In the genomic region with DNA sequence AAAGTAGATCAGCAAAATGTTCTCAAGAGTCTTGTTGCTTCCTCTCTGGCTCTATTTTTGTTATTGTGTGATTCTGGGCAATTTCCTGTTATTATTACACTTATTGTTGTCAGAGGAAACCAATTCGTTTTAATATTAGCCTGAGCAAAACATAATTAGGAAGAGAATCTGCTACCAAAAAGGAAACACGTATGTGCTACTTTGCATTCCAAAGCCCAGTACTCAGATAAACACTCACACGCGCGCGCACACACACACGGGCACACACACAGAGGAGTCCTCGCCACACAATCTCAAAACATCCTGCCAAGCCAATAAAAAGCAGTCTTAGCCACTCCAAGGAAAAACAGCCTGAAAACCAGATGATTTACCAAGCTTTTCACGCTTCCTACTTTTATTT, we compare ENCODE assay signal across 17 cellular contexts.
DNase-seq lines count a peak whose midpoint lies in the region; ATAC-seq, FAIRE-seq and TF ChIP-seq lines count a peak whose summit lies in the region.
"Had no signal": no experiment of that assay in that cellular context is flagged by ENCODE, and none has a peak within 500 bp of the region (broad histone marks: within the 10 kb centered on the region; RNA-seq: fewer than 3 reads in every experiment).

No MANE protein-coding gene starts in this region.

- no peaks in the 10 kb centered on the region for H3K79me2 ChIP-seq in endothelial cell of umbilical vein (ENCODE audit: control insufficient read depth, insufficient read depth, low read length)

- no peak overlapping the region for H3K23ac ChIP-seq in IMR-90 (ENCODE audit: low read depth, low read length)

- no peak overlapping the region for H3K14ac ChIP-seq in IMR-90 (replicated peaks; ENCODE audit: low read depth, low read length)

- H3K27ac ChIP-seq in IMR-90 (ENCODE audit: insufficient read depth, low read length), result no peak overlapping the region
- H3K27ac ChIP-seq in endothelial cell of umbilical vein (ENCODE audit: insufficient read depth, low read depth, low read length), result peak overlapping the region; percentile 88
- peak overlapping the region; percentile 13 to 50 for H3K27ac ChIP-seq in left lung
- H3K27ac ChIP-seq in thyroid gland, result peak overlapping the region in 2 of 3 donors; percentile 44 to 50
- H3K27ac ChIP-seq in endodermal cell (ENCODE audit: low read depth, low read length), result no peak overlapping the region

- BruUV-seq in IMR-90 (replicated peaks; lab: Mats Ljungman, UMichigan), result no TSS peak
- no TSS peak for BruUV-seq in endothelial cell of umbilical vein (replicated peaks; lab: Mats Ljungman, UMichigan)

- TF ChIP-seq CTCF in IMR-90 (conservative IDR thresholded peaks at IDR 0.05; ENCODE audit: low read depth, low read length), result no peak
- TF ChIP-seq CTCF in endothelial cell of umbilical vein (IDR thresholded peaks at IDR 0.05; ENCODE audit: extremely low read depth in 1 of 2, insufficient read depth in 1 of 2, low read depth in 1 of 2, low read length in 2 of 2), result no peak
- TF ChIP-seq CTCF in left lung (IDR thresholded peaks at IDR 0.05), result no peak
- no peak for TF ChIP-seq CTCF in thyroid gland (IDR thresholded peaks at IDR 0.05)
- TF ChIP-seq CTCF in endodermal cell (conservative IDR thresholded peaks at IDR 0.05), result no peak

- no peak for TF ChIP-seq POLR2A in IMR-90 (IDR thresholded peaks at IDR 0.05; ENCODE audit: low read depth, low read length)
- no peak for TF ChIP-seq POLR2A in endothelial cell of umbilical vein (IDR thresholded peaks at IDR 0.05; ENCODE audit: low read depth, low read length)
- TF ChIP-seq POLR2A in thyroid gland (IDR thresholded peaks at IDR 0.05), result no peak

- no peak overlapping the region for H3K4me2 ChIP-seq in IMR-90 (ENCODE audit: low read depth, low read length)
- H3K4me2 ChIP-seq in endothelial cell of umbilical vein (ENCODE audit: insufficient read depth, low read length), result peak overlapping the region; percentile 92

- intact Hi-C loops in IMR-90 (cut with micrococcal nuclease), result no loop called here
- intact Hi-C loops in endothelial cell of umbilical vein (cut with micrococcal nuclease), result loop anchor here (1.0 to 2.0 kb wide), 11 partner anchors 13 to 401 kb away; no protein-coding TSS in a partner anchor
- intact Hi-C loops in left lung (cut with DNase I), result no loop called here
- intact Hi-C loops in thyroid gland (cut with DNase I), result no loop called here

- no peaks in the 10 kb centered on the region for H3K9me3 Mint-ChIP-seq in activated T-cell treated with anti-CD3 and anti-CD28 coated beads, Interleukin-2, amount 50 U/mL, for 72 hours
- H3K9me3 Mint-ChIP-seq in endodermal cell, result no peaks in the 10 kb centered on the region
- H3K9me3 Mint-ChIP-seq: HFFc6, WTC11 had no signal

- dilution Hi-C loops in IMR-90 (cut with HindIII; ENCODE audit: low sequenced_read_pairs, unreplicated experiment) (no loop called here), endothelial cell of umbilical vein (cut with MboI; ENCODE audit: extremely low pct_ligation_motif_present, low sequenced_read_pairs) (no loop called here)

- no peaks in the 10 kb centered on the region for H3K27me3 Mint-ChIP-seq in activated T-cell treated with anti-CD3 and anti-CD28 coated beads, Interleukin-2, amount 50 U/mL, for 72 hours (ENCODE audit: low read depth)
- H3K27me3 Mint-ChIP-seq in endodermal cell (ENCODE audit: insufficient read depth), result peaks cover 7% of the 10 kb centered on the region
- H3K27me3 Mint-ChIP-seq: CD4-positive, CD25-positive, alpha-beta regulatory T cell had no signal

- H4K91ac ChIP-seq in IMR-90 (ENCODE audit: insufficient read depth, low read depth, low read length), result no peak overlapping the region

- no peak overlapping the region for H3K4ac ChIP-seq in IMR-90 (ENCODE audit: low read depth, low read length)

- no peak overlapping the region for H2BK5ac ChIP-seq in IMR-90 (ENCODE audit: low read depth, low read length, poor library complexity, severe bottlenecking)

- no peaks in the 10 kb centered on the region for H3K9me3 ChIP-seq in IMR-90 (ENCODE audit: control insufficient read depth, insufficient read depth, low read length)
- no peaks in the 10 kb centered on the region for H3K9me3 ChIP-seq in endothelial cell of umbilical vein (replicated peaks; ENCODE audit: control insufficient read depth, insufficient read depth, low read length)
- no peaks in the 10 kb centered on the region for H3K9me3 ChIP-seq in left lung
- H3K9me3 ChIP-seq in thyroid gland, result no peaks in the 10 kb centered on the region
- H3K9me3 ChIP-seq in endodermal cell (ENCODE audit: control insufficient read depth, low read length), result no peaks in the 10 kb centered on the region
- H3K9me3 ChIP-seq: MG63 had no signal

- H3K9me1 ChIP-seq in IMR-90 (ENCODE audit: insufficient read depth, low read length), result peaks cover 6% of the 10 kb centered on the region; the same call in 1 of the 2 replicates
- H3K9me1 ChIP-seq in endothelial cell of umbilical vein (replicated peaks; ENCODE audit: control insufficient read depth, extremely low read depth, insufficient read depth, low read length), result no peaks in the 10 kb centered on the region

- no peaks in the 10 kb centered on the region for H3K36me3 ChIP-seq in IMR-90 (ENCODE audit: control insufficient read depth, insufficient read depth, low read length)
- H3K36me3 ChIP-seq in endothelial cell of umbilical vein (ENCODE audit: control insufficient read depth in 2 of 2, extremely low read depth in 1 of 2, insufficient read depth in 2 of 2, low read length in 2 of 2), result no peaks in the 10 kb centered on the region
- H3K36me3 ChIP-seq in left lung, result no peaks in the 10 kb centered on the region
- no peaks in the 10 kb centered on the region for H3K36me3 ChIP-seq in thyroid gland
- no peaks in the 10 kb centered on the region for H3K36me3 ChIP-seq in endodermal cell (ENCODE audit: control insufficient read depth, insufficient read depth, low read length)
- H3K36me3 ChIP-seq: MG63 had no signal

- FAIRE-seq in endothelial cell of umbilical vein (lab: Jason Lieb, UNC), result peak; percentile 98

- H2BK20ac ChIP-seq in IMR-90 (ENCODE audit: low read depth, low read length), result no peak overlapping the region

- no peaks in the 10 kb centered on the region for H3K36me3 Mint-ChIP-seq in activated T-cell treated with anti-CD3 and anti-CD28 coated beads, Interleukin-2, amount 50 U/mL, for 72 hours (ENCODE audit: insufficient read depth in 2 of 2)
- H3K36me3 Mint-ChIP-seq in endodermal cell (ENCODE audit: low read depth), result no peaks in the 10 kb centered on the region
- H3K36me3 Mint-ChIP-seq: CD4-positive, CD25-positive, alpha-beta regulatory T cell; WTC11 had no signal

- peak; percentile 69 for ATAC-seq in IMR-90 (ENCODE audit: low read depth)
- ATAC-seq in left lung, result peak; percentile 34
- no peak for ATAC-seq in activated T-cell treated with anti-CD3 and anti-CD28 coated beads, Interleukin-2, amount 50 U/mL, for 72 hours (replicated peaks in 1 of 2)
- ATAC-seq: WTC11 had no signal

- H3K4me1 ChIP-seq in IMR-90 (ENCODE audit: control insufficient read depth, insufficient read depth, low read length) (peaks cover 2% of the 10 kb centered on the region; the same call in 1 of the 2 replicates), endothelial cell of umbilical vein (ENCODE audit: control insufficient read depth, extremely low read depth, insufficient read depth, low read length) (peaks cover 35% of the 10 kb centered on the region), left lung (peaks cover 0 to 6% of the 10 kb centered on the region in 2 donors), thyroid gland (peaks cover 9 to 24% of the 10 kb centered on the region in 2 donors), endodermal cell (ENCODE audit: control insufficient read depth, insufficient read depth, low read length) (peaks cover 17% of the 10 kb centered on the region)

- TF ChIP-seq RAD21 in IMR-90 (IDR thresholded peaks at IDR 0.05; ENCODE audit: low read length), result no peak

- no peaks in the 10 kb centered on the region for H3K4me1 Mint-ChIP-seq in activated T-cell treated with anti-CD3 and anti-CD28 coated beads, Interleukin-2, amount 50 U/mL, for 72 hours (ENCODE audit: low read depth)
- H3K4me1 Mint-ChIP-seq in endodermal cell, result peaks cover 25% of the 10 kb centered on the region
- H3K4me1 Mint-ChIP-seq: CD4-positive, CD25-positive, alpha-beta regulatory T cell had no signal

- in situ Hi-C loops in IMR-90 (cut with MboI; ENCODE audit: low sequenced_read_pairs), result no loop called here

- H3K4me3 Mint-ChIP-seq in activated T-cell treated with anti-CD3 and anti-CD28 coated beads, Interleukin-2, amount 50 U/mL, for 72 hours, result no peak overlapping the region
- H3K4me3 Mint-ChIP-seq in endodermal cell, result no peak overlapping the region
- H3K4me3 Mint-ChIP-seq: CD4-positive, CD25-positive, alpha-beta regulatory T cell; HFFc6; WTC11 had no signal

- no peak overlapping the region for H2AK9ac ChIP-seq in IMR-90 (replicated peaks; ENCODE audit: low read depth, low read length, poor library complexity)

- no peak overlapping the region for H2AK5ac ChIP-seq in IMR-90 (ENCODE audit: low read depth, low read length)

- H3K27me3 ChIP-seq in IMR-90 (ENCODE audit: control insufficient read depth, insufficient read depth, low read length) (no peaks in the 10 kb centered on the region; the same call in 1 of the 2 replicates), endothelial cell of umbilical vein (ENCODE audit: control insufficient read depth in 2 of 2, insufficient read depth in 2 of 2, low read length in 2 of 2) (peaks cover 50 to 62% of the 10 kb centered on the region in 2 experiments), left lung (no peaks in the 10 kb centered on the region), thyroid gland (no peaks in the 10 kb centered on the region), endodermal cell (ENCODE audit: control insufficient read depth, insufficient read depth, low read length, poor library complexity, severe bottlenecking) (no peaks in the 10 kb centered on the region)
- H3K27me3 ChIP-seq: MG63 had no signal

- no peak overlapping the region for H3K27ac Mint-ChIP-seq in activated T-cell treated with anti-CD3 and anti-CD28 coated beads, Interleukin-2, amount 50 U/mL, for 72 hours
- H3K27ac Mint-ChIP-seq in endodermal cell, result no peak overlapping the region
- H3K27ac Mint-ChIP-seq: HFFc6, WTC11 had no signal

- H4K8ac ChIP-seq in IMR-90 (ENCODE audit: low read depth in 2 of 2, low read length in 2 of 2), result peak overlapping the region; percentile 4 to 47; a peak in 1 of 4 replicates

- H4K20me1 ChIP-seq in IMR-90 (ENCODE audit: insufficient read depth, low read length) (no peaks in the 10 kb centered on the region), endothelial cell of umbilical vein (replicated peaks; ENCODE audit: control insufficient read depth, extremely low read depth, insufficient read depth, low read length) (no peaks in the 10 kb centered on the region)

- H4K5ac ChIP-seq in IMR-90 (ENCODE audit: low read depth, low read length), result no peak overlapping the region

- POLR2A ChIA-PET in IMR-90 (lab: Charles Lee; ENCODE audit: unreplicated experiment), result no interaction called here
- POLR2A ChIA-PET in endothelial cell of umbilical vein (lab: Charles Lee), result no interaction called here

- no peak overlapping the region for H3K4me3 ChIP-seq in IMR-90 (ENCODE audit: insufficient read depth, low read depth, low read length)
- H3K4me3 ChIP-seq in endothelial cell of umbilical vein (replicated peaks in 1 of 3; ENCODE audit: insufficient read depth in 1 of 3, low read depth in 1 of 3, low read length in 3 of 3), result peak overlapping the region in 1 of 3 experiments; percentile 34
- H3K4me3 ChIP-seq in left lung, result no peak overlapping the region
- H3K4me3 ChIP-seq in thyroid gland (replicated peaks in 1 of 3), result no peak overlapping the region
- no peak overlapping the region for H3K4me3 ChIP-seq in endodermal cell (ENCODE audit: low read length)
- H3K4me3 ChIP-seq: MG63 had no signal

- peak overlapping the region; percentile 31; the same call in 1 of the 2 replicates for H2BK120ac ChIP-seq in IMR-90 (ENCODE audit: low read depth, low read length)

- no peak overlapping the region for H2BK15ac ChIP-seq in IMR-90 (ENCODE audit: low read depth, low read length)

- CTCF ChIA-PET in IMR-90 (lab: Yijun Ruan, JAX), result no interaction called here
- CTCF ChIA-PET in endothelial cell of umbilical vein (lab: Charles Lee), result interaction anchor here (1.2 to 1.8 kb wide), 2 partner anchors 16 to 19 kb away, joined by 3 to 4 read pairs; no protein-coding TSS in a partner anchor

- no peak overlapping the region for H3K56ac ChIP-seq in IMR-90 (ENCODE audit: extremely low read depth, insufficient read depth, low read length)

- H3K18ac ChIP-seq in IMR-90 (ENCODE audit: low read depth, low read length), result no peak overlapping the region

- WGBS in IMR-90 (ENCODE audit: extremely low coverage in 2 of 2, insufficient read length in 1 of 2), 2 experiments, result no CpG with 5 or more reads among the region's 9 CpGs
- WGBS in thyroid gland, 2 donors, result 69 to 78% methylated on average over 9 of the region's 9 CpGs
- 80 to 91% methylated on average over 1 to 8 of the region's 9 CpGs for WGBS in endodermal cell (ENCODE audit: insufficient coverage in 1 of 2, insufficient read length in 1 of 2), 2 experiments

- no peaks in the 10 kb centered on the region for H3K79me1 ChIP-seq in IMR-90 (ENCODE audit: low read depth in 1 of 2, low read length in 2 of 2)

- H3K9ac ChIP-seq in IMR-90 (ENCODE audit: low read depth, low read length) (no peak overlapping the region), endothelial cell of umbilical vein (replicated peaks; ENCODE audit: extremely low read depth, insufficient read depth, low read length) (peak overlapping the region; percentile 72), endodermal cell (ENCODE audit: extremely low read depth, low read length, poor library complexity, severe bottlenecking) (no peak overlapping the region)

- peak; percentile 55 for DNase-seq in IMR-90
- peak; percentile 98 for DNase-seq in endothelial cell of umbilical vein (ENCODE audit: low read depth, low spot score)
- no peak for DNase-seq in left lung
- DNase-seq in thyroid gland, result no peak
- no peak for DNase-seq in NCI-H446 (lab: John Stamatoyannopoulos, UW)
- no peak for DNase-seq in NCI-H82 (lab: John Stamatoyannopoulos, UW)
- DNase-seq in activated T-cell treated with anti-CD3 and anti-CD28 coated beads, Interleukin-2, amount 50 U/mL, for 72 hours, result no peak
- no peak for DNase-seq in endodermal cell
- DNase-seq: amygdala; CD4-positive, CD25-positive, alpha-beta regulatory T cell; GF-D8; HFFc6; hippocampal formation; MG63; midbrain; NCI-H2171 had no signal

- H2AFZ ChIP-seq in IMR-90 (replicated peaks; ENCODE audit: low read length, poor library complexity), result peak overlapping the region; percentile 53
- H2AFZ ChIP-seq in endothelial cell of umbilical vein (ENCODE audit: low read depth, low read length), result peak overlapping the region; percentile 13

Comparison
In these comparisons a context has a peak if more than half of its experiments do, and no peak if none do; other contexts are left out.
1. ATAC-seq: peak in IMR-90 (single experiment) and left lung (single experiment); none in activated T-cell treated with anti-CD3 and anti-CD28 coated beads, Interleukin-2, amount 50 U/mL, for 72 hours (0 of 2).
2. DNase-seq: peak in IMR-90 (single experiment) and endothelial cell of umbilical vein (single experiment); none in left lung (0 of 2), thyroid gland (0 of 2), NCI-H446 (0 of 2), NCI-H82 (single experiment), activated T-cell treated with anti-CD3 and anti-CD28 coated beads, Interleukin-2, amount 50 U/mL, for 72 hours (0 of 2) and endodermal cell (single experiment).
3. H3K27ac ChIP-seq: peak in endothelial cell of umbilical vein (single experiment), left lung (2 of 2) and thyroid gland (2 of 3); none in IMR-90 (single experiment) and endodermal cell (single experiment).